8 cellular contexts compared by ENCODE assay signal in genomic region chr4:83240379-83240875, GRCh38. TPM values are rescaled to one million over a fixed set of nuclear protein-coding genes. Genes with fewer than 3 reads are reported as not detected.
DNase-seq lines count a peak whose midpoint lies in the region; ATAC-seq and TF ChIP-seq lines count a peak whose summit lies in the region.

No MANE protein-coding gene starts in this region.

- H3K27ac ChIP-seq in lung (ENCODE audit: low read depth in 1 of 2, low read length in 1 of 2) (no peak overlapping the region), endodermal cell (ENCODE audit: low read depth, low read length) (no peak overlapping the region)

- H3K27ac Mint-ChIP-seq in endodermal cell = no peak overlapping the region
- H3K27ac Mint-ChIP-seq in activated CD8-positive, alpha-beta memory T cell treated with anti-CD3 and anti-CD28 coated beads, Interleukin-2, amount 10 ng/mL, durations not matched to agents 7 days and 5 days = no peak overlapping the region

- peaks cover 2% of the 10 kb centered on the region for H3K36me3 Mint-ChIP-seq in endodermal cell (ENCODE audit: low read depth)
- H3K36me3 Mint-ChIP-seq in activated CD8-positive, alpha-beta memory T cell treated with anti-CD3 and anti-CD28 coated beads, Interleukin-2, amount 10 ng/mL, durations not matched to agents 7 days and 5 days = peaks cover 18% of the 10 kb centered on the region

- H3K27me3 Mint-ChIP-seq in endodermal cell (ENCODE audit: insufficient read depth) = no peaks in the 10 kb centered on the region
- peaks cover 91% of the 10 kb centered on the region for H3K27me3 Mint-ChIP-seq in activated CD8-positive, alpha-beta memory T cell treated with anti-CD3 and anti-CD28 coated beads, Interleukin-2, amount 10 ng/mL, durations not matched to agents 7 days and 5 days

- H3K9ac ChIP-seq in endodermal cell (ENCODE audit: extremely low read depth, low read length, poor library complexity, severe bottlenecking) = no peak overlapping the region

- H3K4me1 Mint-ChIP-seq in endodermal cell = peaks cover 8% of the 10 kb centered on the region
- H3K4me1 Mint-ChIP-seq in activated CD8-positive, alpha-beta memory T cell treated with anti-CD3 and anti-CD28 coated beads, Interleukin-2, amount 10 ng/mL, durations not matched to agents 7 days and 5 days = peaks cover 20% of the 10 kb centered on the region

- H3K4me3 ChIP-seq in lung (no peak overlapping the region), endodermal cell (ENCODE audit: low read length) (no peak overlapping the region)

- peaks cover 7% of the 10 kb centered on the region for H3K9me3 Mint-ChIP-seq in endodermal cell
- H3K9me3 Mint-ChIP-seq in activated CD8-positive, alpha-beta memory T cell treated with anti-CD3 and anti-CD28 coated beads, Interleukin-2, amount 10 ng/mL, durations not matched to agents 7 days and 5 days (ENCODE audit: low read depth) = no peaks in the 10 kb centered on the region

- no peaks in the 10 kb centered on the region for H3K27me3 ChIP-seq in lung (ENCODE audit: control insufficient read depth, insufficient read depth)
- H3K27me3 ChIP-seq in endodermal cell (ENCODE audit: control insufficient read depth, insufficient read depth, low read length, poor library complexity, severe bottlenecking) = no peaks in the 10 kb centered on the region

- ATAC-seq in GM18858 (IDR thresholded peaks at IDR 0.05; ENCODE audit: unreplicated experiment) (peak; percentile 80), GM21737 (IDR thresholded peaks at IDR 0.05; ENCODE audit: unreplicated experiment) (peak; percentile 85), HG03558 (IDR thresholded peaks at IDR 0.05; ENCODE audit: extremely low read depth, unreplicated experiment) (peak; percentile 77), lung (ENCODE audit: insufficient read depth, low FRiP score) (peak; percentile 27)
- ATAC-seq in activated CD4-positive, CD25-positive, alpha-beta regulatory T cell treated with anti-CD3 and anti-CD28 coated beads, Interleukin-2, amount 50 U/mL, for 24 hours = no peak
- ATAC-seq in activated CD8-positive, alpha-beta memory T cell treated with anti-CD3 and anti-CD28 coated beads, Interleukin-2, amount 10 ng/mL, durations not matched to agents 7 days and 5 days = no peak

- DNase-seq in lung (ENCODE audit: low spot score) (no peak), endodermal cell (no peak), COR-L47 (lab: John Stamatoyannopoulos, UW) (no peak)
- DNase-seq in activated CD8-positive, alpha-beta memory T cell treated with anti-CD3 and anti-CD28 coated beads, Interleukin-2, amount 10 ng/mL, durations not matched to agents 7 days and 5 days = no peak

- CTCF ChIA-PET in activated CD8-positive, alpha-beta memory T cell treated with anti-CD3 and anti-CD28 coated beads, Interleukin-2, amount 10 ng/mL, durations not matched to agents 7 days and 5 days (lab: Charles Lee) = no interaction called here

- no peaks in the 10 kb centered on the region for H3K4me1 ChIP-seq in lung (ENCODE audit: control insufficient read depth in 2 of 2, insufficient read depth in 2 of 2, low read length in 2 of 2)
- no peaks in the 10 kb centered on the region for H3K4me1 ChIP-seq in endodermal cell (ENCODE audit: control insufficient read depth, insufficient read depth, low read length)

- no peaks in the 10 kb centered on the region for H3K9me3 ChIP-seq in lung (ENCODE audit: control insufficient read depth in 2 of 2, insufficient read depth in 1 of 2, low read length in 1 of 2)
- no peaks in the 10 kb centered on the region for H3K9me3 ChIP-seq in endodermal cell (ENCODE audit: control insufficient read depth, low read length)

- no peaks in the 10 kb centered on the region for H3K36me3 ChIP-seq in lung (ENCODE audit: control insufficient read depth in 2 of 2, insufficient read depth in 2 of 2, low read length in 2 of 2)
- no peaks in the 10 kb centered on the region for H3K36me3 ChIP-seq in endodermal cell (ENCODE audit: control insufficient read depth, insufficient read depth, low read length)

- H3K4me3 Mint-ChIP-seq in endodermal cell = no peak overlapping the region
- no peak overlapping the region for H3K4me3 Mint-ChIP-seq in activated CD8-positive, alpha-beta memory T cell treated with anti-CD3 and anti-CD28 coated beads, Interleukin-2, amount 10 ng/mL, durations not matched to agents 7 days and 5 days

- 37 to 76% methylated on average over 4 of the region's 4 CpGs for WGBS in lung, 2 donors
- WGBS in endodermal cell (ENCODE audit: insufficient coverage in 1 of 2, insufficient read length in 1 of 2), 2 experiments = 94 to 96% methylated on average over 3 to 4 of the region's 4 CpGs

- no peak for TF ChIP-seq CTCF in lung (IDR thresholded peaks at IDR 0.05; ENCODE audit: control extremely low read depth, extremely low read depth)
- TF ChIP-seq CTCF in endodermal cell (conservative IDR thresholded peaks at IDR 0.05) = no peak

RNA-seq across cellular contexts. Expression of gene COQ2, which starts 44.2 kb away (rescaled TPM):
- 10 to 100 TPM in 1 of 2 donors, 1 to 10 TPM in 1; 7.5 to 15.1 TPM for total RNA-seq in lung
- polyA plus RNA-seq in lung = 10 to 100 TPM in 1 of 2 donors, 1 to 10 TPM in 1; 7.7 to 11.6 TPM
- total RNA-seq in endodermal cell = 10 to 100 TPM; 17.7 to 18.4 TPM
- 10.4 TPM for polyA plus RNA-seq in endodermal cell (2013, experiment 1 of 2)
- polyA plus RNA-seq in endodermal cell (2013, experiment 2 of 2) = 10.6 TPM
- total RNA-seq in activated CD8-positive, alpha-beta memory T cell treated with anti-CD3 and anti-CD28 coated beads, Interleukin-2, amount 10 ng/mL, durations not matched to agents 7 days and 5 days = 10 to 100 TPM; 20.6 to 21.9 TPM

Comparison
In these comparisons a context has a peak if more than half of its experiments do, and no peak if none do; other contexts are left out.
1. ATAC-seq: peak in GM18858 (single experiment), GM21737 (single experiment), HG03558 (single experiment) and lung (single experiment); none in activated CD4-positive, CD25-positive, alpha-beta regulatory T cell treated with anti-CD3 and anti-CD28 coated beads, Interleukin-2, amount 50 U/mL, for 24 hours (0 of 2) and activated CD8-positive, alpha-beta memory T cell treated with anti-CD3 and anti-CD28 coated beads, Interleukin-2, amount 10 ng/mL, durations not matched to agents 7 days and 5 days (single experiment).